1 cellular context compared by ENCODE assay signal in the genomic region with DNA sequence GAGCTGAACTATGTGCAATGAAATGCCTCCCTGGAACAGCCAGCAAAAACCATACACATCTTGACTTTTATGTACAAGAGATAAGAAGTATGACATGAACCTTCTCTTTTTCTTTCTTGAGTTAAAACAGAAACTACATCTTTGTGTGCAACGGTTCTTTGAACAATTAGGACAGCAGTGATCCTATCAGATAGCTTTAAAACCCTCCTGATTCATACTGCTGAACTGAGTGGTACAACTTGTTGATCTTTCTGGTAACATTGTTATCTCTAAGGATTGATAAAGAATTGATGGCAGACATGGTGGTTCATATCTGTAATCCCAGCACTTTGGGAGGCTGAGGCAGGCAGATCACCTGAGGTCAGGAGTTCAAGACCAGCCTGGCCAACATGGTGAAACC.
TF ChIP-seq lines count a peak whose summit lies in the region.

No MANE protein-coding gene starts in this region.

TF ChIP-seq in SK-N-SH, 30 proteins besides CTCF, POLR2A, EP300 and RAD21 (continued from another document):
- no peak for TF ChIP-seq FOSL2 (IDR thresholded peaks at IDR 0.05; ENCODE audit: borderline replicate concordance, low read depth)
- no peak for TF ChIP-seq NRF1 (IDR thresholded peaks at IDR 0.05; ENCODE audit: low read depth, low read length)
- TF ChIP-seq JUND (IDR thresholded peaks at IDR 0.05) = no peak
- no peak for TF ChIP-seq RCOR1 (IDR thresholded peaks at IDR 0.05; ENCODE audit: low read length)
- TF ChIP-seq, protein P1, sequence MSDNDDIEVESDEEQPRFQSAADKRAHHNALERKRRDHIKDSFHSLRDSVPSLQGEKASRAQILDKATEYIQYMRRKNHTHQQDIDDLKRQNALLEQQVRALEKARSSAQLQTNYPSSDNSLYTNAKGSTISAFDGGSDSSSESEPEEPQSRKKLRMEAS (IDR thresholded peaks at IDR 0.05; ENCODE audit: low read depth) = no peak
- TF ChIP-seq EZH2phosphoT487 (IDR thresholded peaks at IDR 0.05; ENCODE audit: borderline replicate concordance, low read depth) = no peak
- no peak for TF ChIP-seq GABPA (IDR thresholded peaks at IDR 0.05; ENCODE audit: low read depth)
- TF ChIP-seq, protein P2, sequence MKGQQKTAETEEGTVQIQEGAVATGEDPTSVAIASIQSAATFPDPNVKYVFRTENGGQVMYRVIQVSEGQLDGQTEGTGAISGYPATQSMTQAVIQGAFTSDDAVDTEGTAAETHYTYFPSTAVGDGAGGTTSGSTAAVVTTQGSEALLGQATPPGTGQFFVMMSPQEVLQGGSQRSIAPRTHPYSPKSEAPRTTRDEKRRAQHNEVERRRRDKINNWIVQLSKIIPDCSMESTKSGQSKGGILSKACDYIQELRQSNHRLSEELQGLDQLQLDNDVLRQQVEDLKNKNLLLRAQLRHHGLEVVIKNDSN (IDR thresholded peaks at IDR 0.05; ENCODE audit: borderline replicate concordance, low read depth) = no peak
TF ChIP-seq in SK-N-SH: peak in this region for 0.
